7 cellular contexts compared by ENCODE assay signal in the genomic region with DNA sequence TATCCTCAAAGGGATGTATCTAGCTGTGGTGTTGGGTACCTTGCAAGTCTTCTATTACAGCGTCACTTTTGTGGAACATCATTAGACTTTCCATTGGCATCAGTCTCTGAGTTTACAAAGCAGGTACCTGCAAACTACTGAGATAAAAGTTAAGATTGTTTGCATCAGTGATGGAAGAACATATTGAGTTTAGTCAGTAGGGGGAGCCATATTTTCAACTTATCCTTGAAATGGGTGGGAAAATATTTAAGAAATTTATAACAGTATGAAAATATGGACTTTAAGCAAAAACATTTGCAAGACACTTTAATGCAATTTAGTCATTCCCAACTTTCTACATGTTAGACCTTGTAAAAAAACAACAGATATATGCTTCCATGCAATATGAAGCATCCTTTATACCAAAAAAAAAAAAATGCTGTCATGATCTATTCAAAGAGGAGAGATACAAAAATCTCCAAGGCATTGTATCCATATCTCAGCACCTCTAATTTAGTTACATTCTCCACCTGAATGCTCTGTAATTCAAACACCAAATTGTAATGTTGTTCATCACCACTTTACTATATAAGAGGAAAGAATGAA.
DNase-seq lines count a peak whose midpoint lies in the region; FAIRE-seq and TF ChIP-seq lines count a peak whose summit lies in the region.

No MANE protein-coding gene starts in this region.

- H3K9me3 ChIP-seq in Karpas-422 (ENCODE audit: low read length): no peaks in the 10 kb centered on the region

- no peak overlapping the region for H3K9ac ChIP-seq in Karpas-422 (ENCODE audit: low read length)

- H3K27me3 ChIP-seq in Karpas-422 (ENCODE audit: low read length) (no peaks in the 10 kb centered on the region), bronchial epithelial cell (ENCODE audit: control insufficient read depth, insufficient read depth, low read length) (no peaks in the 10 kb centered on the region)

- no peaks in the 10 kb centered on the region for H4K20me1 ChIP-seq in Karpas-422 (ENCODE audit: insufficient read depth, low read depth, low read length)

- H3K4me3 ChIP-seq in GM12864 (ENCODE audit: low read depth, low read length) (no peak overlapping the region), Karpas-422 (ENCODE audit: low read length) (no peak overlapping the region), bronchial epithelial cell (ENCODE audit: low read depth, low read length) (no peak overlapping the region)

- no peaks in the 10 kb centered on the region for H3K79me2 ChIP-seq in Karpas-422 (ENCODE audit: low read length)

- no peaks in the 10 kb centered on the region for H3K9me2 ChIP-seq in Karpas-422 (replicated peaks; ENCODE audit: insufficient read depth, low read length)

- FAIRE-seq in bronchial epithelial cell (lab: Jason Lieb, UNC): no peak

- H2AFZ ChIP-seq in Karpas-422 (ENCODE audit: low read length): no peak overlapping the region

- H3K4me1 ChIP-seq in Karpas-422 (ENCODE audit: low read length): no peaks in the 10 kb centered on the region

- no peak for DNase-seq in GM12864 (ENCODE audit: low read depth)
- DNase-seq in Karpas-422: peak; percentile 70
- peak; percentile 40 for DNase-seq in bronchial epithelial cell (ENCODE audit: low read depth)
- DNase-seq in non-pigmented ciliary epithelial cell (ENCODE audit: low read depth): peak; percentile 13
- no peak for DNase-seq in amygdala (lab: John Stamatoyannopoulos, UW)
- DNase-seq in COLO668 (lab: John Stamatoyannopoulos, UW; ENCODE audit: unreplicated experiment): no peak
- DNase-seq in 8988T: no peak

- no peaks in the 10 kb centered on the region for H3K36me3 ChIP-seq in Karpas-422 (ENCODE audit: insufficient read depth, low read length)
- no peaks in the 10 kb centered on the region for H3K36me3 ChIP-seq in bronchial epithelial cell (ENCODE audit: control insufficient read depth, insufficient read depth, low read length)

- H3K27ac ChIP-seq in Karpas-422 (ENCODE audit: low read length): no peak overlapping the region

- TF ChIP-seq CTCF in GM12864 (IDR thresholded peaks at IDR 0.05; ENCODE audit: low read depth, low read length, missing control alignments) (peak; percentile 41), bronchial epithelial cell (IDR thresholded peaks at IDR 0.05; ENCODE audit: insufficient read depth, low read length, severe bottlenecking) (peak; percentile 43)

- H3K4me2 ChIP-seq in Karpas-422 (ENCODE audit: low read depth, low read length, poor library complexity, severe bottlenecking): no peak overlapping the region

Comparison
In these comparisons a context has a peak if more than half of its experiments do, and no peak if none do; other contexts are left out.
1. DNase-seq: peak in Karpas-422 (single experiment), bronchial epithelial cell (single experiment) and non-pigmented ciliary epithelial cell (single experiment); none in GM12864 (single experiment), amygdala (0 of 56), COLO668 (single experiment) and 8988T (single experiment).